In genomic region chr5:4387295-4387694, GRCh38 we compare ENCODE assay signal across 14 cellular contexts.
DNase-seq lines count a peak whose midpoint lies in the region; ATAC-seq and TF ChIP-seq lines count a peak whose summit lies in the region.
"Had no signal": no experiment of that assay in that cellular context is flagged by ENCODE, and none has a peak within 500 bp of the region (broad histone marks: within the 10 kb centered on the region; RNA-seq: fewer than 3 reads in every experiment).

No MANE protein-coding gene starts in this region.

- BruUV-seq in mammary epithelial cell (replicated peaks; lab: Mats Ljungman, UMichigan), result no TSS peak

- peaks cover 8% of the 10 kb centered on the region for H3K27me3 Mint-ChIP-seq in type B pancreatic cell

- 3% methylated on average over 3 of the region's 3 CpGs for WGBS in mammary epithelial cell (ENCODE audit: low coverage, missing lambda C conversion rate)

- H3K4me3 Mint-ChIP-seq in type B pancreatic cell, result no peak overlapping the region
- H3K4me3 Mint-ChIP-seq: CD14-positive monocyte had no signal

- H3K4me3 ChIP-seq in mammary epithelial cell (replicated peaks in 1 of 3; ENCODE audit: insufficient read depth in 1 of 3, low read depth in 2 of 3, low read length in 3 of 3), result no peak overlapping the region

- no peak for ATAC-seq in GM18502 (IDR thresholded peaks at IDR 0.05; ENCODE audit: poor library complexity, unreplicated experiment)
- ATAC-seq in GM19035 (IDR thresholded peaks at IDR 0.05; ENCODE audit: unreplicated experiment), result no peak
- ATAC-seq in HG03432 (IDR thresholded peaks at IDR 0.05; ENCODE audit: unreplicated experiment), result no peak

- peaks cover 4% of the 10 kb centered on the region for H3K9me3 Mint-ChIP-seq in type B pancreatic cell

- H3K79me2 ChIP-seq in mammary epithelial cell (ENCODE audit: insufficient read depth, low read length), result no peaks in the 10 kb centered on the region

- peak overlapping the region; percentile 68 for H3K4me2 ChIP-seq in mammary epithelial cell (ENCODE audit: insufficient read depth, low read depth, low read length)

- H3K4me1 ChIP-seq in mammary epithelial cell (ENCODE audit: insufficient read depth, low read length), result peaks cover 16% of the 10 kb centered on the region

- no peaks in the 10 kb centered on the region for H3K4me1 Mint-ChIP-seq in type B pancreatic cell (ENCODE audit: unreplicated experiment)
- H3K4me1 Mint-ChIP-seq: CD14-positive monocyte had no signal

- H4K20me1 ChIP-seq in mammary epithelial cell (ENCODE audit: insufficient read depth, low read length), result no peaks in the 10 kb centered on the region

- no peaks in the 10 kb centered on the region for H3K9me3 ChIP-seq in mammary epithelial cell (replicated peaks; ENCODE audit: insufficient read depth, low read length)

- no peaks in the 10 kb centered on the region for H3K36me3 ChIP-seq in mammary epithelial cell (ENCODE audit: insufficient read depth, low read length)

- peak overlapping the region; percentile 23 for H3K9ac ChIP-seq in mammary epithelial cell (ENCODE audit: insufficient read depth, low read length)

- peak; percentile 42 for DNase-seq in COLO829 (ENCODE audit: low spot score)
- peak; percentile 52 for DNase-seq in RPMI7951 (ENCODE audit: low read depth)
- DNase-seq in mammary epithelial cell, result peak; percentile 98
- peak; percentile 13 for DNase-seq in kidney tubule cell (ENCODE audit: low spot score)
- no peak for DNase-seq in type B pancreatic cell (ENCODE audit: extremely low spot score, unreplicated experiment)
- DNase-seq: 8988T, DMS79, NCI-H1417 treated with DMSO at 0.1 percent for 48 hours, NCI-H2081, NCI-H510A treated with DMSO at 0.1 percent for 48 hours had no signal

- intact Hi-C loops in mammary epithelial cell (cut with micrococcal nuclease), result loop anchor here (1.0 to 10.0 kb wide), 6 partner anchors 38 to 1640 kb away; partner anchors contain the start of gene IRX1

- no peaks in the 10 kb centered on the region for H3K27me3 ChIP-seq in mammary epithelial cell (ENCODE audit: insufficient read depth, low read length)

- H2AFZ ChIP-seq in mammary epithelial cell (ENCODE audit: low read depth, low read length), result no peak overlapping the region

- H3K27ac ChIP-seq in mammary epithelial cell (ENCODE audit: insufficient read depth, low read depth, low read length), result peak overlapping the region; percentile 82

- CTCF ChIA-PET in mammary epithelial cell (lab: Charles Lee; ENCODE audit: low non-redundant PET), result interaction anchor here (0.6 kb wide), 1 partner anchor 884 kb away, joined by 5 read pairs; no protein-coding TSS in a partner anchor

- dilution Hi-C loops in mammary epithelial cell (cut with HindIII; ENCODE audit: low sequenced_read_pairs), result no loop called here

- H3K36me3 Mint-ChIP-seq in type B pancreatic cell, result no peaks in the 10 kb centered on the region
- H3K36me3 Mint-ChIP-seq: CD14-positive monocyte had no signal

- no peak overlapping the region for H3K27ac Mint-ChIP-seq in type B pancreatic cell

- TF ChIP-seq CTCF in mammary epithelial cell (conservative IDR thresholded peaks at IDR 0.05 in 1 of 2, IDR thresholded peaks at IDR 0.05 in 1 of 2; ENCODE audit: extremely low read depth in 1 of 2, insufficient read depth in 1 of 2, low read depth in 1 of 2, low read length in 2 of 2) (no peak), type B pancreatic cell (conservative IDR thresholded peaks at IDR 0.05) (no peak)

- in situ Hi-C loops in mammary epithelial cell (cut with MboI; ENCODE audit: low sequenced_read_pairs in 2 of 2), result no loop called here
